Comparison of ENCODE assay signal across 10 cellular contexts in genomic region chr2:67733517-67733916, GRCh38.
DNase-seq lines count a peak whose midpoint lies in the region; ATAC-seq and TF ChIP-seq lines count a peak whose summit lies in the region.
"Had no signal": no experiment of that assay in that cellular context is flagged by ENCODE, and none has a peak within 500 bp of the region (broad histone marks: within the 10 kb centered on the region; RNA-seq: fewer than 3 reads in every experiment).

No MANE protein-coding gene starts in this region.

- intact Hi-C loops in OCI-LY7 (cut with micrococcal nuclease; ENCODE audit: unreplicated experiment), result loop anchor here (1.0 to 5.0 kb wide), 4 partner anchors 107 to 559 kb away; no protein-coding TSS in a partner anchor

- no peaks in the 10 kb centered on the region for H3K9me3 ChIP-seq in OCI-LY7 (ENCODE audit: low read length)

- H3K9me2 ChIP-seq in OCI-LY7 (ENCODE audit: insufficient read depth, low read length), result no peaks in the 10 kb centered on the region

- H3K36me3 Mint-ChIP-seq in effector memory CD8-positive, alpha-beta T cell (ENCODE audit: insufficient read depth), result no peaks in the 10 kb centered on the region

- ATAC-seq in GM18511 (IDR thresholded peaks at IDR 0.05; ENCODE audit: unreplicated experiment), result peak; percentile 80
- no peak for ATAC-seq in effector memory CD8-positive, alpha-beta T cell (replicated peaks)

- CTCF ChIA-PET in OCI-LY7 (lab: Charles Lee; ENCODE audit: unreplicated experiment), result no interaction called here

- H3K9me3 Mint-ChIP-seq in effector memory CD8-positive, alpha-beta T cell, result peaks cover 5 to 6% of the 10 kb centered on the region in 2 donors

- H3K4me1 ChIP-seq in OCI-LY7 (ENCODE audit: insufficient read depth, low read length, poor library complexity, severe bottlenecking), result no peaks in the 10 kb centered on the region

- H3K4me2 ChIP-seq in OCI-LY7 (ENCODE audit: low read length), result no peak overlapping the region
- H3K4me2 ChIP-seq: KMS-11 had no signal

- H3K27me3 Mint-ChIP-seq in effector memory CD8-positive, alpha-beta T cell, result no peaks in the 10 kb centered on the region

- H4K20me1 ChIP-seq in OCI-LY7 (ENCODE audit: insufficient read depth, low read length), result no peaks in the 10 kb centered on the region

- no peaks in the 10 kb centered on the region for H3K79me2 ChIP-seq in OCI-LY7 (ENCODE audit: insufficient read depth, low read depth, low read length)

- no peaks in the 10 kb centered on the region for H3K36me3 ChIP-seq in OCI-LY7 (ENCODE audit: insufficient read depth, low read length)

- H3K4me3 Mint-ChIP-seq in effector memory CD8-positive, alpha-beta T cell, result no peak overlapping the region

- POLR2A ChIA-PET in OCI-LY7 (lab: Charles Lee), result interaction anchor here (1.0 kb wide), 1 partner anchor 294 kb away, joined by 3 read pairs; no protein-coding TSS in a partner anchor

- H3K4me1 Mint-ChIP-seq in effector memory CD8-positive, alpha-beta T cell (ENCODE audit: low read depth in 2 of 2), result no peaks in the 10 kb centered on the region

- no TSS peak for BruUV-seq in OCI-LY7 (replicated peaks; lab: Mats Ljungman, UMichigan)

- H3K27ac Mint-ChIP-seq in effector memory CD8-positive, alpha-beta T cell, result no peak overlapping the region

- no peak overlapping the region for H2AFZ ChIP-seq in OCI-LY7 (ENCODE audit: low read length)

- peak; percentile 1 to 8 for DNase-seq in AML-193 (lab: John Stamatoyannopoulos, UW)
- peak; percentile 46 for DNase-seq in OCI-LY7 (ENCODE audit: low spot score)
- peak; percentile 4 for DNase-seq in glomerular endothelial cell (ENCODE audit: extremely low read depth, low read depth, low spot score)
- no peak for DNase-seq in activated CD8-positive, alpha-beta memory T cell treated with anti-CD3 and anti-CD28 coated beads, Interleukin-2, amount 50 U/mL, for 48 hours
- DNase-seq in effector memory CD8-positive, alpha-beta T cell, result no peak
- DNase-seq in cerebellar nuclear complex (lab: John Stamatoyannopoulos, UW), result no peak
- no peak for DNase-seq in activated gamma-delta T cell (lab: John Stamatoyannopoulos, UW)

- no peak overlapping the region for H3K4me3 ChIP-seq in OCI-LY7 (ENCODE audit: low read depth, low read length, poor library complexity, severe bottlenecking)

- TF ChIP-seq CTCF in OCI-LY7 (conservative IDR thresholded peaks at IDR 0.05; ENCODE audit: low read length), result peak; percentile 75

- no peak overlapping the region for H3K27ac ChIP-seq in OCI-LY7 (ENCODE audit: low read depth, low read length, poor library complexity, severe bottlenecking)
- H3K27ac ChIP-seq: epithelial cell of prostate, KMS-11 had no signal

Comparison
In these comparisons a context has a peak if more than half of its experiments do, and no peak if none do; other contexts are left out.
1. DNase-seq: peak in AML-193 (2 of 2), OCI-LY7 (single experiment) and glomerular endothelial cell (single experiment); none in activated CD8-positive, alpha-beta memory T cell treated with anti-CD3 and anti-CD28 coated beads, Interleukin-2, amount 50 U/mL, for 48 hours (single experiment), effector memory CD8-positive, alpha-beta T cell (0 of 3), cerebellar nuclear complex (0 of 2) and activated gamma-delta T cell (single experiment).